1 cellular context compared by ENCODE assay signal in the genomic region with DNA sequence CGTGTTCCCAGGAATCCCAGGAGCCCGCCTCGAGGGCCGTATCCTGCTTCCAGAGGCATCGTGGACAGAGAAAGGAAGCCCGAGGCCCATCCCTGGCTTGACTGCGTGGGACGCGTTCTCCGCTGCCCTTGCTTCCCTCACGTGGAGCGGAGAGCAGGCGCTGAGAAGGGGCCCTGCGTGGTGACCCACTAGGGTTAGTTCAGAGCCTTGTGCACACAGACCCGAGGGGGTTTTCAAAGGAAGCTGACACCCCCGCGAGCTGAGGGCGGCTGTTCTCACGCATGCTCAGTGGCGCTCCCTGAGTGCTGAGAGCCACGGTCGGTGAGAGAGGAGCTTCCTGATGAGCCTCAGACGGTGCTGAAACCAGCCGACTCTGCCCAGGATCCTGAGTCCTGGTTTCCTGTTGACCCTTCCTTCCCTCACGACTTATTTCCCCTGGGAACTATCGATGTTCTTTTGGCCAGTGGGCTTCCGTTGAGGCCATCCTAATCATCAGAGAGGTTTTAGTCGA.
A peak's percentile ranks its signal among the peaks of the same experiment; 100 is the strongest.
TF ChIP-seq lines count a peak whose summit lies in the region.

No MANE protein-coding gene starts in this region.

TF ChIP-seq in GM12878, 131 proteins besides CTCF, POLR2A, EP300 and RAD21 (continued from another document and continues in another):
- TF ChIP-seq ZBTB4 (CRISPR knock-in tag; IDR thresholded peaks at IDR 0.05) (peak; percentile 52; the same call in 1 of the 2 replicates), CEBPB (IDR thresholded peaks at IDR 0.05; ENCODE audit: borderline replicate concordance in 1 of 2, low read depth in 2 of 2, low read length in 2 of 2) (no peak), KLF5 (IDR thresholded peaks at IDR 0.05; ENCODE audit: partially characterized antibody) (no peak), CHD2 (IDR thresholded peaks at IDR 0.05; ENCODE audit: borderline replicate concordance, low read depth, low read length) (peak; percentile 55; the same call in 1 of the 2 replicates), MYC (IDR thresholded peaks at IDR 0.05; ENCODE audit: insufficient read depth, insufficient read length, insufficient replicate concordance, low read length, severe bottlenecking) (peak; percentile 87), PAX8 (IDR thresholded peaks at IDR 0.05) (no peak), POLR2AphosphoS5 (IDR thresholded peaks at IDR 0.05; ENCODE audit: low read length) (peak; percentile 95), IKZF1 (conservative IDR thresholded peaks at IDR 0.05) (peak; percentile 90), NFYA (IDR thresholded peaks at IDR 0.05; ENCODE audit: borderline replicate concordance, low read depth, low read length) (no peak), SUZ12 (IDR thresholded peaks at IDR 0.05; ENCODE audit: unreplicated experiment) (no peak), FOXK2 (IDR thresholded peaks at IDR 0.05) (no peak), BACH1 (IDR thresholded peaks at IDR 0.05; ENCODE audit: borderline replicate concordance) (peak; percentile 92), SIX5 (IDR thresholded peaks at IDR 0.05; ENCODE audit: low read depth, low read length, severe bottlenecking) (no peak), TCF3 (IDR thresholded peaks at IDR 0.05; ENCODE audit: borderline replicate concordance, insufficient read depth, low read depth, low read length) (no peak; the same call in 1 of the 2 replicates), ATF3 (IDR thresholded peaks at IDR 0.05; ENCODE audit: borderline replicate concordance, extremely low read depth, low read depth, low read length) (no peak), SREBF1 (IDR thresholded peaks at IDR 0.05; ENCODE audit: low read length) (0 out of 2 replicates have a peak, but pooled peaks have one; percentile 3), SPI1 (IDR thresholded peaks at IDR 0.05; ENCODE audit: borderline replicate concordance, insufficient read depth, low read depth, low read length) (no peak), USF1 (IDR thresholded peaks at IDR 0.05; ENCODE audit: borderline replicate concordance, extremely low read length, insufficient read depth, low read depth, low read length) (no peak), ZSCAN29 (IDR thresholded peaks at IDR 0.05) (peak; percentile 64; the same call in 1 of the 2 replicates), ZBTB33 (IDR thresholded peaks at IDR 0.05) (no peak), BMI1 (IDR thresholded peaks at IDR 0.05; ENCODE audit: borderline replicate concordance) (no peak), SMAD1 (IDR thresholded peaks at IDR 0.05; ENCODE audit: low read depth, partially characterized antibody) (peak; percentile 94), ZNF217 (IDR thresholded peaks at IDR 0.05) (no peak), RUNX3 (IDR thresholded peaks at IDR 0.05; ENCODE audit: low read length) (peak; percentile 45; the same call in 1 of the 2 replicates), EED (IDR thresholded peaks at IDR 0.05; ENCODE audit: low read depth) (peak; percentile 74), NR2C1 (IDR thresholded peaks at IDR 0.05) (peak; percentile 32; the same call in 1 of the 2 replicates), CHD1 (IDR thresholded peaks at IDR 0.05; ENCODE audit: low read depth, low read length) (0 out of 2 replicates have a peak, but pooled peaks have one; percentile 36), HDGF (IDR thresholded peaks at IDR 0.05) (0 out of 2 replicates have a peak, but pooled peaks have one; percentile 74), HDAC2 (IDR thresholded peaks at IDR 0.05) (no peak), YBX1 (IDR thresholded peaks at IDR 0.05) (no peak), POU2F2 (IDR thresholded peaks at IDR 0.05; ENCODE audit: borderline replicate concordance, low read depth, low read length) (peak; percentile 79; the same call in 2 of the 3 replicates), NR2F1 (conservative IDR thresholded peaks at IDR 0.05) (peak; percentile 84), IKZF2 (IDR thresholded peaks at IDR 0.05) (peak; percentile 82), ZZZ3 (IDR thresholded peaks at IDR 0.05; ENCODE audit: control insufficient read depth, insufficient read length, low read depth) (no peak), NFIC (IDR thresholded peaks at IDR 0.05; ENCODE audit: low read depth, low read length) (no peak; the same call in 1 of the 2 replicates), CREB1 (IDR thresholded peaks at IDR 0.05; ENCODE audit: low read depth) (no peak), SP1 (IDR thresholded peaks at IDR 0.05; ENCODE audit: low read depth, low read length) (peak; percentile 43), NFXL1 (IDR thresholded peaks at IDR 0.05; ENCODE audit: borderline replicate concordance) (no peak), KDM1A (IDR thresholded peaks at IDR 0.05; ENCODE audit: borderline replicate concordance) (no peak)
- TF ChIP-seq, protein P1, sequence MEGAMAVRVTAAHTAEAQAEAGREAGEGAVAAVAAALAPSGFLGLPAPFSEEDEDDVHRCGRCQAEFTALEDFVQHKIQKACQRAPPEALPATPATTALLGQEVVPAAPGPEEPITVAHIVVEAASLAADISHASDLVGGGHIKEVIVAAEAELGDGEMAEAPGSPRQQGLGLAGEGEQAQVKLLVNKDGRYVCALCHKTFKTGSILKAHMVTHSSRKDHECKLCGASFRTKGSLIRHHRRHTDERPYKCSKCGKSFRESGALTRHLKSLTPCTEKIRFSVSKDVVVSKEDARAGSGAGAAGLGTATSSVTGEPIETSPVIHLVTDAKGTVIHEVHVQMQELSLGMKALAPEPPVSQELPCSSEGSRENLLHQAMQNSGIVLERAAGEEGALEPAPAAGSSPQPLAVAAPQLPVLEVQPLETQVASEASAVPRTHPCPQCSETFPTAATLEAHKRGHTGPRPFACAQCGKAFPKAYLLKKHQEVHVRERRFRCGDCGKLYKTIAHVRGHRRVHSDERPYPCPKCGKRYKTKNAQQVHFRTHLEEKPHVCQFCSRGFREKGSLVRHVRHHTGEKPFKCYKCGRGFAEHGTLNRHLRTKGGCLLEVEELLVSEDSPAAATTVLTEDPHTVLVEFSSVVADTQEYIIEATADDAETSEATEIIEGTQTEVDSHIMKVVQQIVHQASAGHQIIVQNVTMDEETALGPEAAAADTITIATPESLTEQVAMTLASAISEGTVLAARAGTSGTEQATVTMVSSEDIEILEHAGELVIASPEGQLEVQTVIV (IDR thresholded peaks at IDR 0.05; ENCODE audit: borderline replicate concordance, partially characterized antibody), result peak; percentile 37
- TF ChIP-seq, protein P2, sequence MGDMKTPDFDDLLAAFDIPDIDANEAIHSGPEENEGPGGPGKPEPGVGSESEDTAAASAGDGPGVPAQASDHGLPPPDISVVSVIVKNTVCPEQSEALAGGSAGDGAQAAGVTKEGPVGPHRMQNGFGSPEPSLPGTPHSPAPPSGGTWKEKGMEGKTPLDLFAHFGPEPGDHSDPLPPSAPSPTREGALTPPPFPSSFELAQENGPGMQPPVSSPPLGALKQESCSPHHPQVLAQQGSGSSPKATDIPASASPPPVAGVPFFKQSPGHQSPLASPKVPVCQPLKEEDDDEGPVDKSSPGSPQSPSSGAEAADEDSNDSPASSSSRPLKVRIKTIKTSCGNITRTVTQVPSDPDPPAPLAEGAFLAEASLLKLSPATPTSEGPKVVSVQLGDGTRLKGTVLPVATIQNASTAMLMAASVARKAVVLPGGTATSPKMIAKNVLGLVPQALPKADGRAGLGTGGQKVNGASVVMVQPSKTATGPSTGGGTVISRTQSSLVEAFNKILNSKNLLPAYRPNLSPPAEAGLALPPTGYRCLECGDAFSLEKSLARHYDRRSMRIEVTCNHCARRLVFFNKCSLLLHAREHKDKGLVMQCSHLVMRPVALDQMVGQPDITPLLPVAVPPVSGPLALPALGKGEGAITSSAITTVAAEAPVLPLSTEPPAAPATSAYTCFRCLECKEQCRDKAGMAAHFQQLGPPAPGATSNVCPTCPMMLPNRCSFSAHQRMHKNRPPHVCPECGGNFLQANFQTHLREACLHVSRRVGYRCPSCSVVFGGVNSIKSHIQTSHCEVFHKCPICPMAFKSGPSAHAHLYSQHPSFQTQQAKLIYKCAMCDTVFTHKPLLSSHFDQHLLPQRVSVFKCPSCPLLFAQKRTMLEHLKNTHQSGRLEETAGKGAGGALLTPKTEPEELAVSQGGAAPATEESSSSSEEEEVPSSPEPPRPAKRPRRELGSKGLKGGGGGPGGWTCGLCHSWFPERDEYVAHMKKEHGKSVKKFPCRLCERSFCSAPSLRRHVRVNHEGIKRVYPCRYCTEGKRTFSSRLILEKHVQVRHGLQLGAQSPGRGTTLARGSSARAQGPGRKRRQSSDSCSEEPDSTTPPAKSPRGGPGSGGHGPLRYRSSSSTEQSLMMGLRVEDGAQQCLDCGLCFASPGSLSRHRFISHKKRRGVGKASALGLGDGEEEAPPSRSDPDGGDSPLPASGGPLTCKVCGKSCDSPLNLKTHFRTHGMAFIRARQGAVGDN (IDR thresholded peaks at IDR 0.05), result peak; percentile 99
- TF ChIP-seq, protein P3, sequence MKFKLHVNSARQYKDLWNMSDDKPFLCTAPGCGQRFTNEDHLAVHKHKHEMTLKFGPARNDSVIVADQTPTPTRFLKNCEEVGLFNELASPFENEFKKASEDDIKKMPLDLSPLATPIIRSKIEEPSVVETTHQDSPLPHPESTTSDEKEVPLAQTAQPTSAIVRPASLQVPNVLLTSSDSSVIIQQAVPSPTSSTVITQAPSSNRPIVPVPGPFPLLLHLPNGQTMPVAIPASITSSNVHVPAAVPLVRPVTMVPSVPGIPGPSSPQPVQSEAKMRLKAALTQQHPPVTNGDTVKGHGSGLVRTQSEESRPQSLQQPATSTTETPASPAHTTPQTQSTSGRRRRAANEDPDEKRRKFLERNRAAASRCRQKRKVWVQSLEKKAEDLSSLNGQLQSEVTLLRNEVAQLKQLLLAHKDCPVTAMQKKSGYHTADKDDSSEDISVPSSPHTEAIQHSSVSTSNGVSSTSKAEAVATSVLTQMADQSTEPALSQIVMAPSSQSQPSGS (IDR thresholded peaks at IDR 0.05; ENCODE audit: low read length), result no peak
- TF ChIP-seq, protein P4, sequence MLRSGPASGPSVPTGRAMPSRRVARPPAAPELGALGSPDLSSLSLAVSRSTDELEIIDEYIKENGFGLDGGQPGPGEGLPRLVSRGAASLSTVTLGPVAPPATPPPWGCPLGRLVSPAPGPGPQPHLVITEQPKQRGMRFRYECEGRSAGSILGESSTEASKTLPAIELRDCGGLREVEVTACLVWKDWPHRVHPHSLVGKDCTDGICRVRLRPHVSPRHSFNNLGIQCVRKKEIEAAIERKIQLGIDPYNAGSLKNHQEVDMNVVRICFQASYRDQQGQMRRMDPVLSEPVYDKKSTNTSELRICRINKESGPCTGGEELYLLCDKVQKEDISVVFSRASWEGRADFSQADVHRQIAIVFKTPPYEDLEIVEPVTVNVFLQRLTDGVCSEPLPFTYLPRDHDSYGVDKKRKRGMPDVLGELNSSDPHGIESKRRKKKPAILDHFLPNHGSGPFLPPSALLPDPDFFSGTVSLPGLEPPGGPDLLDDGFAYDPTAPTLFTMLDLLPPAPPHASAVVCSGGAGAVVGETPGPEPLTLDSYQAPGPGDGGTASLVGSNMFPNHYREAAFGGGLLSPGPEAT (IDR thresholded peaks at IDR 0.05; ENCODE audit: low read depth), result peak; percentile 76
